In genomic region chr13:49606747-49607648, GRCh38 we compare ENCODE assay signal across 1 cellular context.
A peak's percentile ranks its signal among the peaks of the same experiment; 100 is the strongest.
TF ChIP-seq lines count a peak whose summit lies in the region.

No MANE protein-coding gene starts in this region.

TF ChIP-seq in K562, 482 proteins besides CTCF, POLR2A, EP300 and RAD21 (continued from another document):
- no peak for TF ChIP-seq ZNF609 (CRISPR knock-in tag; IDR thresholded peaks at IDR 0.05; ENCODE audit: borderline replicate concordance)
- no peak for TF ChIP-seq DPF2 (IDR thresholded peaks at IDR 0.05)
- no peak for TF ChIP-seq ZNF212 (CRISPR knock-in tag; IDR thresholded peaks at IDR 0.05)
- TF ChIP-seq ARHGAP35 (IDR thresholded peaks at IDR 0.05; ENCODE audit: partially characterized antibody), result no peak
- no peak for TF ChIP-seq EHMT2 (IDR thresholded peaks at IDR 0.05)
- TF ChIP-seq CHAMP1 (IDR thresholded peaks at IDR 0.05), result no peak
- TF ChIP-seq MAZ (CRISPR knock-in tag; conservative IDR thresholded peaks at IDR 0.05 in 1 of 2, IDR thresholded peaks at IDR 0.05 in 1 of 2), result no peak
- TF ChIP-seq ARID3A (IDR thresholded peaks at IDR 0.05; ENCODE audit: borderline replicate concordance, low read depth, low read length), result 0 out of 2 replicates have a peak, but pooled peaks have one; percentile 36
- TF ChIP-seq PCBP2 (IDR thresholded peaks at IDR 0.05; ENCODE audit: low read depth, low read length, poor library complexity, severe bottlenecking), result no peak
